In the genomic region with DNA sequence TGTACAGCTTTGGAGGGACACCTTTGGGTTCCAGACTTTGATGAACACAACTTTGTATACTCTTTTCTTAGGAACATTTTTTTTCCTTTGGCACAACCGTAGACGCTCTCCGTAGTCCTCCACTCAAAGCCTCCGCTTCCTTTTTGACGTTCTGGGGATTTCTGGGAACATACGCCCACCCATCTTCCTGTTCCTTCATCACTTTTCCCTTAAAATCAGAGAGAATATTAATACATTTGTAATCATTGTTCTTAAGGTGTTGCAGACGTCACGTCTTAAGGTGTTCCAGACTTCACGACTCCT, we compare ENCODE assay signal across 8 cellular contexts. TPM values are rescaled to one million over a fixed set of nuclear protein-coding genes. Genes with fewer than 3 reads are reported as not detected.
A peak's percentile ranks its signal among the peaks of the same experiment; 100 is the strongest.
DNase-seq lines count a peak whose midpoint lies in the region; ATAC-seq, FAIRE-seq and TF ChIP-seq lines count a peak whose summit lies in the region.

No MANE protein-coding gene starts in this region.

- peaks cover 33% of the 10 kb centered on the region; the same call in 1 of the 2 replicates for H3K79me2 ChIP-seq in OCI-LY7 (ENCODE audit: insufficient read depth, low read depth, low read length)

- peak; percentile 29 for FAIRE-seq in endometrium (lab: Jason Lieb, UNC)

- H3K9me3 ChIP-seq in OCI-LY7 (ENCODE audit: low read length) = no peaks in the 10 kb centered on the region

- TF ChIP-seq CTCF in C4-2B (conservative IDR thresholded peaks at IDR 0.05) = no peak
- TF ChIP-seq CTCF in OCI-LY7 (conservative IDR thresholded peaks at IDR 0.05; ENCODE audit: low read length) = no peak
- TF ChIP-seq CTCF in nephron progenitor cell (IDR thresholded peaks at IDR 0.05) = no peak

- POLR2A ChIA-PET in OCI-LY7 (lab: Charles Lee) = no interaction called here

- H3K27ac Mint-ChIP-seq in nephron progenitor cell = peak overlapping the region; percentile 92

- peak overlapping the region; percentile 79 for H2AFZ ChIP-seq in OCI-LY7 (ENCODE audit: low read length)

- H3K4me1 Mint-ChIP-seq in nephron progenitor cell = peaks cover 48% of the 10 kb centered on the region

- H3K9me2 ChIP-seq in OCI-LY7 (ENCODE audit: insufficient read depth, low read length) = no peaks in the 10 kb centered on the region

- intact Hi-C loops in OCI-LY7 (cut with micrococcal nuclease; ENCODE audit: unreplicated experiment) = no loop called here

- H3K4me3 ChIP-seq in OCI-LY7 (ENCODE audit: low read depth, low read length, poor library complexity, severe bottlenecking) = peak overlapping the region; percentile 98

- H4K20me1 ChIP-seq in OCI-LY7 (ENCODE audit: insufficient read depth, low read length) = no peaks in the 10 kb centered on the region

- H3K36me3 Mint-ChIP-seq in nephron progenitor cell (ENCODE audit: low read depth) = peaks cover 24% of the 10 kb centered on the region

- peaks cover 34% of the 10 kb centered on the region for H3K4me1 ChIP-seq in OCI-LY7 (ENCODE audit: insufficient read depth, low read length, poor library complexity, severe bottlenecking)

- peaks cover 3% of the 10 kb centered on the region for H3K27me3 Mint-ChIP-seq in nephron progenitor cell (ENCODE audit: low read depth, poor library complexity)

- peak overlapping the region; percentile 98 for H3K27ac ChIP-seq in C4-2B
- peak overlapping the region; percentile 38 for H3K27ac ChIP-seq in OCI-LY7 (ENCODE audit: low read depth, low read length, poor library complexity, severe bottlenecking)

- no TSS peak for BruUV-seq in OCI-LY7 (replicated peaks; lab: Mats Ljungman, UMichigan)

- DNase-seq in OCI-LY7 (ENCODE audit: low spot score) (no peak), nephron progenitor cell (no peak), HuH-7 (ENCODE audit: low spot score) (no peak), UCSD-AML1 (lab: John Stamatoyannopoulos, UW; ENCODE audit: unreplicated experiment) (no peak)

- H3K36me3 ChIP-seq in OCI-LY7 (ENCODE audit: insufficient read depth, low read length) = peaks cover 15% of the 10 kb centered on the region; the same call in 1 of the 2 replicates

- H3K9me3 Mint-ChIP-seq in nephron progenitor cell = no peaks in the 10 kb centered on the region

- H3K4me2 ChIP-seq in OCI-LY7 (ENCODE audit: low read length) = peak overlapping the region; percentile 70

- ATAC-seq in HG02840 (IDR thresholded peaks at IDR 0.05; ENCODE audit: low FRiP score, unreplicated experiment) (no peak), GM18502 (IDR thresholded peaks at IDR 0.05; ENCODE audit: poor library complexity, unreplicated experiment) (no peak)

- peak overlapping the region; percentile 99 for H3K4me3 Mint-ChIP-seq in nephron progenitor cell

- CTCF ChIA-PET in OCI-LY7 (lab: Charles Lee; ENCODE audit: unreplicated experiment) = no interaction called here

RNA-seq across cellular contexts. Expression of gene SPG21, which starts 0.4 kb away (rescaled TPM):
- 49.6 and 56.4 TPM in 2 replicates for total RNA-seq in OCI-LY7 (2014; rRNA removed; shearing (Covaris generic))
- total RNA-seq in OCI-LY7 (2022) = 83.9 and 95.4 TPM in 2 replicates

RNA-seq across cellular contexts. Expression of gene MTFMT, which starts 39.3 kb away (rescaled TPM):
- 9.1 and 9.7 TPM in 2 replicates for total RNA-seq in OCI-LY7 (2014; rRNA removed; shearing (Covaris generic))
- total RNA-seq in OCI-LY7 (2022) = 19.0 and 19.1 TPM in 2 replicates

RNA-seq across cellular contexts. Expression of gene SLC51B, which starts 55.1 kb away (rescaled TPM):
- total RNA-seq in OCI-LY7 (2014; rRNA removed; shearing (Covaris generic)) = not detected in 2 replicates
- not detected in 2 replicates for total RNA-seq in OCI-LY7 (2022)
